Comparison of ENCODE assay signal across 8 cellular contexts in the genomic region with DNA sequence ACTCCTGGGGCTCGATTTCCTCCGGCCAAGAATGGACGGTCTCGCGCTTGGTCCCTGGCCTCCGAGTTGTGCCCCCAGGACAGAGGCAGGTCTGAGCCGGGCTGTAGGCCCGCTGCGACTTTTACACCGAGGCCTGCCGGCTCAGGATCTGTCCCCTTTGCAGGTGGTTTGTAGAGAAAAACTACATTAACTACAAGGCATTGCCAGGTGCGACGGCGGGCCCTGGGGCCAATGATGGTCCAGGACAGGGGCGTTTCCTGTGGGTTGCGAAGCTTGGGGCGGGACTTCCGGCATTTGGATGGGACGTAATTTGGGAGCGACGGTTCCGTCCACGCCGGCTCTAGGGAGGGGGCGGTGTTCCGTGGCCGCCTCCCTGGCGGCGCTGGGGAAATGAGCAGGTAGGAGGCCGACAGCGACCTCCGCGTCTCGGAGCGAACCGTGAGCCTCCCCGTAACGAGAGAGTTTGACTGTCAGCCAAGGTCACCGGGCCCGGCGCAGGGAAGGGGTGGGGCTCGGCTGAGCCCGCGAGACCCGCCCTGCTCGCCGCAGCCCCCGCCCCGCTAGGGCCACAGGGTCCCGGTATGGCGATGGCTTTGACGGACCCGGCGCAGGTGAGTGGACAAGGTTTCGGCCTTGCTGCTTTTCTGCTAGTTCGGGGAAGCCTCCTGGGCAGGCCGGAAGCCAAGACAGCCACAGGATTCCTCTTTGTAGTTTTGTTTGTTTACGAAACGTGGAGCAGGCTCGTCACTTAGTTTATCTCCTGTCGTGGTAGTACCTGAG. TPM values are rescaled to one million over a fixed set of nuclear protein-coding genes. Genes with fewer than 3 reads are reported as not detected.
DNase-seq lines count a peak whose midpoint lies in the region; ATAC-seq and TF ChIP-seq lines count a peak whose summit lies in the region.

TSS of gene ZNF805 (plus strand) at position 322 of the 780 bp plus-strand sequence. CDS start at position 582, 260 bp downstream.

- peaks cover 2% of the 10 kb centered on the region for H3K9me3 ChIP-seq in T-helper 17 cell (ENCODE audit: control insufficient read depth, low read length, poor library complexity, severe bottlenecking)
- no peaks in the 10 kb centered on the region for H3K9me3 ChIP-seq in upper lobe of right lung

- no peaks in the 10 kb centered on the region for H3K27me3 ChIP-seq in upper lobe of right lung

- H3K4me3 Mint-ChIP-seq in T-helper 17 cell (peak within 1 kb of the TSS; percentile 94), progenitor cell of endocrine pancreas (ENCODE audit: low read depth) (peak within 1 kb of the TSS; percentile 97)

- H3K4me3 ChIP-seq in upper lobe of right lung: peak within 1 kb of the TSS; percentile 95

- peaks cover 17% of the 10 kb centered on the region for H3K4me1 Mint-ChIP-seq in T-helper 17 cell
- peaks cover 12% of the 10 kb centered on the region for H3K4me1 Mint-ChIP-seq in progenitor cell of endocrine pancreas (ENCODE audit: low read depth)

- H3K9me3 Mint-ChIP-seq in progenitor cell of endocrine pancreas (ENCODE audit: low read depth): no peaks in the 10 kb centered on the region

- ATAC-seq in GM18498 (IDR thresholded peaks at IDR 0.05; ENCODE audit: unreplicated experiment) (peak; percentile 93), HG02885 (IDR thresholded peaks at IDR 0.05; ENCODE audit: poor library complexity, unreplicated experiment) (peak; percentile 94), T-helper 17 cell (peak; percentile 90), left ventricle myocardium superior (peak; percentile 99), upper lobe of right lung (peak; percentile 99)

- peak within 1 kb of the TSS; percentile 98 for H3K27ac Mint-ChIP-seq in T-helper 17 cell
- peak within 1 kb of the TSS; percentile 99 for H3K27ac Mint-ChIP-seq in progenitor cell of endocrine pancreas

- intact Hi-C loops in left ventricle myocardium superior (cut with micrococcal nuclease) (no loop called here), upper lobe of right lung (cut with DNase I) (no loop called here)

- DNase-seq in NCI-H1694 treated with DMSO at 0.1 percent for 48 hours (lab: John Stamatoyannopoulos, UW) (peak; percentile 80), T-helper 17 cell (peak; percentile 88 to 93 (median 92)), left ventricle myocardium superior (peak; percentile 98), progenitor cell of endocrine pancreas (ENCODE audit: low spot score, unreplicated experiment) (peak; percentile 80), upper lobe of right lung (peak; percentile 98)

- H3K36me3 ChIP-seq in upper lobe of right lung: peaks cover 16% of the 10 kb centered on the region

- peaks cover 21% of the 10 kb centered on the region for H3K4me1 ChIP-seq in upper lobe of right lung

- peaks cover 12% of the 10 kb centered on the region for H3K36me3 Mint-ChIP-seq in T-helper 17 cell (ENCODE audit: low read depth)
- peaks cover 6% of the 10 kb centered on the region for H3K36me3 Mint-ChIP-seq in progenitor cell of endocrine pancreas (ENCODE audit: insufficient read depth)

- H3K27ac ChIP-seq in angular gyrus (ENCODE audit: low read depth, low read length): peak within 1 kb of the TSS; percentile 88
- H3K27ac ChIP-seq in upper lobe of right lung: peak within 1 kb of the TSS; percentile 83

- TF ChIP-seq CTCF in progenitor cell of endocrine pancreas (IDR thresholded peaks at IDR 0.05; ENCODE audit: unreplicated experiment): no peak
- no peak for TF ChIP-seq CTCF in upper lobe of right lung (IDR thresholded peaks at IDR 0.05)

- no peaks in the 10 kb centered on the region for H3K27me3 Mint-ChIP-seq in T-helper 17 cell
- no peaks in the 10 kb centered on the region for H3K27me3 Mint-ChIP-seq in progenitor cell of endocrine pancreas

RNA-seq across cellular contexts. Expression of gene ZNF805, which starts in this region (rescaled TPM):
- total RNA-seq in T-helper 17 cell (10 to 100 TPM; 31.6 to 32.7 TPM), left ventricle myocardium superior (9.0 TPM), progenitor cell of endocrine pancreas (15.6 and 16.3 TPM in 2 replicates), upper lobe of right lung (14.6 TPM)

Comparison
In these comparisons a context has a peak if more than half of its experiments do, and no peak if none do; other contexts are left out.
1. Peak in every context shown above with its lines: DNase-seq, ATAC-seq, H3K4me3 ChIP-seq and H3K27ac ChIP-seq.